In genomic region chr15:85073556-85074194, GRCh38 we compare ENCODE assay signal across 12 cellular contexts.
DNase-seq lines count a peak whose midpoint lies in the region; ATAC-seq and TF ChIP-seq lines count a peak whose summit lies in the region.
"Had no signal": no experiment of that assay in that cellular context is flagged by ENCODE, and none has a peak within 500 bp of the region (broad histone marks: within the 10 kb centered on the region; RNA-seq: fewer than 3 reads in every experiment).

No MANE protein-coding gene starts in this region.

- DNase-seq in GM10266 (ENCODE audit: extremely low spot score) (peak; percentile 32), endodermal cell (no peak), coronary artery (ENCODE audit: low spot score) (no peak), Kasumi-1 (lab: John Stamatoyannopoulos, UW) (no peak), WTC11 (ENCODE audit: low spot score) (no peak)
- DNase-seq: activated CD4-positive, alpha-beta T cell treated with anti-CD3 and anti-CD28 coated beads for 4 hours; dermis blood vessel endothelial cell; DMS79 treated with DMSO at 0.1 percent for 48 hours; posterior cingulate gyrus had no signal

- no peak overlapping the region for H3K9ac ChIP-seq in endodermal cell (ENCODE audit: extremely low read depth, low read length, poor library complexity, severe bottlenecking)

- POLR2A ChIA-PET in WTC11 (lab: Charles Lee): no interaction called here

- CTCF ChIA-PET in WTC11 (lab: Charles Lee): interaction anchor here (1.3 kb wide), 1 partner anchor 256 kb away, joined by 3 read pairs; no protein-coding TSS in a partner anchor

- TF ChIP-seq CTCF in GM10266 (IDR thresholded peaks at IDR 0.05; ENCODE audit: control insufficient read depth, insufficient read depth, low read depth, missing control alignments) (no peak), endodermal cell (conservative IDR thresholded peaks at IDR 0.05) (no peak), coronary artery (IDR thresholded peaks at IDR 0.05) (no peak), WTC11 (IDR thresholded peaks at IDR 0.05) (no peak)

- H3K9me3 Mint-ChIP-seq in endodermal cell (no peaks in the 10 kb centered on the region), WTC11 (no peaks in the 10 kb centered on the region)

- H3K27me3 Mint-ChIP-seq in endodermal cell (ENCODE audit: insufficient read depth) (no peaks in the 10 kb centered on the region), WTC11 (ENCODE audit: low read depth) (no peaks in the 10 kb centered on the region)

- ATAC-seq in GM19452 (IDR thresholded peaks at IDR 0.05; ENCODE audit: unreplicated experiment): peak; percentile 72
- peak; percentile 69 for ATAC-seq in HG03442 (IDR thresholded peaks at IDR 0.05; ENCODE audit: unreplicated experiment)
- ATAC-seq in esophagus mucosa: peak; percentile 36
- no peak for ATAC-seq in WTC11

- no peak overlapping the region for H3K4me3 Mint-ChIP-seq in endodermal cell
- no peak overlapping the region for H3K4me3 Mint-ChIP-seq in WTC11

- 84% methylated on average over 3 of the region's 3 CpGs; no CpG with 5 or more reads in 1 of the 2 experiments for WGBS in endodermal cell (ENCODE audit: insufficient coverage in 1 of 2, insufficient read length in 1 of 2), 2 experiments

- no peaks in the 10 kb centered on the region for H3K36me3 ChIP-seq in endodermal cell (ENCODE audit: control insufficient read depth, insufficient read depth, low read length)

- H3K27ac Mint-ChIP-seq in endodermal cell (no peak overlapping the region), WTC11 (no peak overlapping the region)

- peaks cover 17% of the 10 kb centered on the region for H3K4me1 Mint-ChIP-seq in endodermal cell
- H3K4me1 Mint-ChIP-seq in WTC11: peaks cover 5% of the 10 kb centered on the region

- no peaks in the 10 kb centered on the region for H3K9me3 ChIP-seq in endodermal cell (ENCODE audit: control insufficient read depth, low read length)

- no peaks in the 10 kb centered on the region for H3K27me3 ChIP-seq in endodermal cell (ENCODE audit: control insufficient read depth, insufficient read depth, low read length, poor library complexity, severe bottlenecking)

- H3K27ac ChIP-seq in endodermal cell (ENCODE audit: low read depth, low read length): no peak overlapping the region
- no peak overlapping the region for H3K27ac ChIP-seq in coronary artery

- H3K4me3 ChIP-seq in endodermal cell (ENCODE audit: low read length) (no peak overlapping the region), coronary artery (no peak overlapping the region)

- H3K4me1 ChIP-seq in endodermal cell (ENCODE audit: control insufficient read depth, insufficient read depth, low read length): peaks cover 9% of the 10 kb centered on the region

- H3K36me3 Mint-ChIP-seq in endodermal cell (ENCODE audit: low read depth) (peaks cover 5% of the 10 kb centered on the region), WTC11 (no peaks in the 10 kb centered on the region; the same call in 1 of the 2 replicates)

TF ChIP-seq in WTC11, 78 proteins besides CTCF, POLR2A, EP300 and RAD21:
- TF ChIP-seq E2F1 (CRISPR knock-in tag; IDR thresholded peaks at IDR 0.05) (no peak), AFF4 (CRISPR knock-in tag; IDR thresholded peaks at IDR 0.05; ENCODE audit: borderline replicate concordance) (no peak), ATF2 (CRISPR knock-in tag; IDR thresholded peaks at IDR 0.05; ENCODE audit: borderline replicate concordance, low read depth) (no peak), ATF6 (CRISPR knock-in tag; IDR thresholded peaks at IDR 0.05) (no peak)
